ENCODE assay signal across 9 cellular contexts in the genomic region with DNA sequence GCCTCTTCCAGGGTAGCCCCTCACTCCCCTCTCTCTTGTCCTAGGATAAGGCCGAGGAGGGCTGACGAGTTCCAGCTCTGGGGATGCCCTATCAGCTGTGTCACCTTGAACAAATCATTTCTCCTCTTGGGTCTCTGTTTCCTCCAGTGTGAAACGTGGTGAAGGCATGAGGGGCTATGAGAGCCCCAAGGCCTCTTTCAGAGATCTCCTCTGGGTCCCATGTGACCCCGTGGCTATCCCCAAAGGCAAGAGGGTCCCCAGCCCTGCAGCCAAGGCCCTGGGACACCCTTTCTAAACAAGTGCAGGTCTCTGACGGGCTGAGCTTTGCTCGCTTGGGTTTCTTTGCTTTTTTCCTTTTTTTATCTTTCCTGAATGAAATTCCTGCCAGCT. TPM values are rescaled to one million over a fixed set of nuclear protein-coding genes. Genes with fewer than 3 reads are reported as not detected.
DNase-seq lines count a peak whose midpoint lies in the region; ATAC-seq and TF ChIP-seq lines count a peak whose summit lies in the region.
"Had no signal": no experiment of that assay in that cellular context is flagged by ENCODE, and none has a peak within 500 bp of the region (broad histone marks: within the 10 kb centered on the region; RNA-seq: fewer than 3 reads in every experiment).

No MANE protein-coding gene starts in this region.

- no peak overlapping the region for H3K4me3 Mint-ChIP-seq in activated naive CD4-positive, alpha-beta T cell treated with anti-CD3 and anti-CD28 coated beads for 36 hours

- TF ChIP-seq CTCF in astrocyte of the cerebellum (IDR thresholded peaks at IDR 0.05; ENCODE audit: low read depth, low read length, missing control alignments) (no peak), lower leg skin (IDR thresholded peaks at IDR 0.05) (no peak), tibial nerve (IDR thresholded peaks at IDR 0.05) (no peak)

- intact Hi-C loops in activated naive CD4-positive, alpha-beta T cell treated with anti-CD3 and anti-CD28 coated beads for 36 hours (cut with micrococcal nuclease), result loop anchor here (1.0 to 5.0 kb wide), 4 partner anchors 102 to 494 kb away; partner anchors contain the start of gene IARS1
- intact Hi-C loops in lower leg skin (cut with DNase I; ENCODE audit: low total_unique reads), result loop anchor here (10.0 kb wide), 2 partner anchors 494 to 664 kb away; no protein-coding TSS in a partner anchor

- no peak for TF ChIP-seq POLR2A in lower leg skin (IDR thresholded peaks at IDR 0.05)
- no peak for TF ChIP-seq POLR2A in tibial nerve (IDR thresholded peaks at IDR 0.05)

- peaks cover 0 to 28% (median 6%) of the 10 kb centered on the region in 4 donors for H3K4me1 ChIP-seq in tibial nerve

- H3K4me3 ChIP-seq in astrocyte of the cerebellum (ENCODE audit: low read depth, low read length), result peak overlapping the region; percentile 46
- H3K4me3 ChIP-seq in lower leg skin (ENCODE audit: low read depth, poor library complexity, severe bottlenecking), result peak overlapping the region; percentile 10
- peak overlapping the region; percentile 24 to 54 (median 35) for H3K4me3 ChIP-seq in tibial nerve

- H3K9me3 ChIP-seq in tibial nerve, result no peaks in the 10 kb centered on the region
- H3K9me3 ChIP-seq: thyroid gland had no signal

- peak overlapping the region in 2 of 4 donors; percentile 41 to 56 for H3K27ac ChIP-seq in tibial nerve
- H3K27ac ChIP-seq: thyroid gland had no signal

- in situ Hi-C loops in astrocyte of the cerebellum (cut with HindIII; ENCODE audit: low sequenced_read_pairs), result no loop called here

- peak; percentile 4 to 8 for ATAC-seq in activated naive CD4-positive, alpha-beta T cell treated with anti-CD3 and anti-CD28 coated beads, Interleukin-2, amount 50 U/mL, for 72 hours
- no peak for ATAC-seq in HG03460 (IDR thresholded peaks at IDR 0.05; ENCODE audit: unreplicated experiment)
- no peak for ATAC-seq in HG02571 (IDR thresholded peaks at IDR 0.05; ENCODE audit: unreplicated experiment)

- peaks cover 0 to 3% of the 10 kb centered on the region in 2 donors for H3K27me3 ChIP-seq in tibial nerve
- H3K27me3 ChIP-seq: thyroid gland had no signal

- peaks cover 34% of the 10 kb centered on the region for H3K27me3 Mint-ChIP-seq in activated naive CD4-positive, alpha-beta T cell treated with anti-CD3 and anti-CD28 coated beads for 36 hours (ENCODE audit: low read depth)

- no peak overlapping the region for H3K27ac Mint-ChIP-seq in activated naive CD4-positive, alpha-beta T cell treated with anti-CD3 and anti-CD28 coated beads, Interleukin-2, amount 50 U/mL, for 72 hours
- H3K27ac Mint-ChIP-seq in activated naive CD4-positive, alpha-beta T cell treated with anti-CD3 and anti-CD28 coated beads for 36 hours, result no peak overlapping the region

- WGBS in lower leg skin, 2 donors, result 2 to 3% methylated on average over 6 of the region's 6 CpGs
- 3 to 7% methylated on average over 6 of the region's 6 CpGs for WGBS in tibial nerve, 2 donors

- H3K36me3 Mint-ChIP-seq in activated naive CD4-positive, alpha-beta T cell treated with anti-CD3 and anti-CD28 coated beads, Interleukin-2, amount 50 U/mL, for 72 hours, result no peaks in the 10 kb centered on the region
- H3K36me3 Mint-ChIP-seq in activated naive CD4-positive, alpha-beta T cell treated with anti-CD3 and anti-CD28 coated beads for 36 hours (ENCODE audit: low read depth), result no peaks in the 10 kb centered on the region

- H3K36me3 ChIP-seq in tibial nerve, result no peaks in the 10 kb centered on the region
- H3K36me3 ChIP-seq: thyroid gland had no signal

- no peak for TF ChIP-seq EP300 in tibial nerve (IDR thresholded peaks at IDR 0.05)

- H3K9me3 Mint-ChIP-seq in activated naive CD4-positive, alpha-beta T cell treated with anti-CD3 and anti-CD28 coated beads, Interleukin-2, amount 50 U/mL, for 72 hours, result no peaks in the 10 kb centered on the region
- no peaks in the 10 kb centered on the region for H3K9me3 Mint-ChIP-seq in activated naive CD4-positive, alpha-beta T cell treated with anti-CD3 and anti-CD28 coated beads for 36 hours

- DNase-seq in activated naive CD4-positive, alpha-beta T cell treated with anti-CD3 and anti-CD28 coated beads, Interleukin-2, amount 50 U/mL, for 72 hours (ENCODE audit: low spot score in 2 of 2), result no peak
- DNase-seq in activated naive CD4-positive, alpha-beta T cell treated with anti-CD3 and anti-CD28 coated beads for 36 hours, result no peak
- DNase-seq in astrocyte of the cerebellum (ENCODE audit: low read depth), result no peak
- no peak for DNase-seq in lower leg skin (ENCODE audit: low spot score in 2 of 2)
- DNase-seq in tibial nerve (ENCODE audit: low spot score in 2 of 2), result no peak
- DNase-seq in NK-92 (lab: John Stamatoyannopoulos, UW; ENCODE audit: unreplicated experiment), result no peak

- H3K4me1 Mint-ChIP-seq in activated naive CD4-positive, alpha-beta T cell treated with anti-CD3 and anti-CD28 coated beads for 36 hours (ENCODE audit: low read depth), result peaks cover 7% of the 10 kb centered on the region

- CTCF ChIA-PET in activated naive CD4-positive, alpha-beta T cell treated with anti-CD3 and anti-CD28 coated beads for 36 hours (lab: Charles Lee), result interaction anchor here (0.7 to 3.8 kb wide), 38 partner anchors 8 to 686 kb away, joined by 3 to 23 read pairs (median 4); partner anchors contain the start of genes CENPP, NOL8 and SPTLC1

RNA-seq across cellular contexts. Expression of gene SPTLC1, which starts 25.5 kb away (rescaled TPM):
- total RNA-seq in activated naive CD4-positive, alpha-beta T cell treated with anti-CD3 and anti-CD28 coated beads, Interleukin-2, amount 50 U/mL, for 72 hours, result 10 to 100 TPM; 49.8 to 52.3 TPM
- 10 to 100 TPM; 32.0 to 38.4 TPM for total RNA-seq in activated naive CD4-positive, alpha-beta T cell treated with anti-CD3 and anti-CD28 coated beads for 36 hours
- total RNA-seq in lower leg skin (10 to 100 TPM; 80.5 to 99.6 (median 95.6) TPM), tibial nerve (10 to 100 TPM; 67.9 to 81.8 (median 76.0) TPM)

Comparison
In these comparisons a context has a peak if more than half of its experiments do, and no peak if none do; other contexts are left out.
1. ATAC-seq: peak in activated naive CD4-positive, alpha-beta T cell treated with anti-CD3 and anti-CD28 coated beads, Interleukin-2, amount 50 U/mL, for 72 hours (2 of 2); none in HG03460 (single experiment) and HG02571 (single experiment).
2. Peak in every context shown above with its lines, with median percentiles within 50 percentile points of each other: H3K4me3 ChIP-seq.